ENCODE assay signal across 19 cellular contexts in the genomic region with DNA sequence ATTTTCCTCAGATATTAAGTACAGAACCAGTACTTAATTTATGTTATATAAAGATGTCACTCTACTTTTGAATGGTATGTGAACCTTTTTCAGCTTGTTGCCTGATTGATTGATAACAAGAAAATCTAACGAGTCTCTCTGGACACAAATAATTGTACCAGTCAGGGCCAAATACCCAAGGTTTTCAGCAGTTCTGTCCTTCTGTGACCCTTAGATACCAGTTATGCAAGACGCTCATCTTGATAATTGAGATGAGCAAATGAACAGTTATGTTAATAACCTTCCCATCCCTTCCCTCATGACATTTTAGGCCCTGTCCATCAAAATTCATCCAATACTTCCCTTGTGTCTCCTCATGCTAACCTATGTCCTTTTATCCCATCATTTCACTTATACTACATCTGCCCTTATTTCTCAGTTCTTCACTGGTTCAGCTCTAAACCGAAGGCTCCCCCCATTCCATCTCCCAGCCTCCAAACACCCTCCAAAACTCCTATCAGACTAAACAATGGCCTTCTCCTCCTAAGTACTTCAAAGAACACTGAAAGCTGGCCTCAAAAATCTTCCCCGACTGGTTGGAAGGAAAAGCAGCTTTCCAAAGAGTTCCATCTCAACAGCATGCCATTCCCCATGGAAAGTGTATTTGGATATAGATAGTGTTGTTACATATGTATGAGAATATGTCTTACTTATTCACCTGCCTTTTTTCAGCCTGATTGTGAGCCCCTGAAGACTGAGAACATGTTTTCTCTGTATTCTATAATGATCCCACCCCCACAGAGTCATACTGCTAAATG.
DNase-seq lines count a peak whose midpoint lies in the region; ATAC-seq and TF ChIP-seq lines count a peak whose summit lies in the region.
"Had no signal": no experiment of that assay in that cellular context is flagged by ENCODE, and none has a peak within 500 bp of the region (broad histone marks: within the 10 kb centered on the region; RNA-seq: fewer than 3 reads in every experiment).

No MANE protein-coding gene starts in this region.

- DNase-seq in activated CD4-positive, alpha-beta T cell treated with anti-CD3 and anti-CD28 coated beads, Interleukin-2, amount 10 ng/mL, durations not matched to agents 24 days and 14 days, result peak; percentile 19
- DNase-seq in activated CD4-positive, alpha-beta T cell treated with anti-CD3 and anti-CD28 coated beads for 4 hours, result no peak
- DNase-seq in osteoblast (ENCODE audit: insufficient read length, low spot score, missing footprints) (peak; percentile 76), left lung (no peak), NCI-H82 treated with DMSO at 0.1 percent for 48 hours (lab: John Stamatoyannopoulos, UW; ENCODE audit: unreplicated experiment) (no peak), Peyer's patch (no peak)
- DNase-seq: AML-193; Caco-2; Calu3; CD4-positive, alpha-beta T cell; CD8-positive, alpha-beta T cell; DMS79 treated with DMSO at 0.1 percent for 48 hours; GF-D8 had no signal

- intact Hi-C loops in activated CD4-positive, alpha-beta T cell treated with anti-CD3 and anti-CD28 coated beads, Interleukin-2, amount 10 ng/mL, durations not matched to agents 24 days and 14 days (cut with micrococcal nuclease), result no loop called here
- intact Hi-C loops in left lung (cut with DNase I), result loop anchor here in 1 of 2 donors (10.0 kb wide), 1 partner anchor 152 kb away; no protein-coding TSS in a partner anchor

- no peaks in the 10 kb centered on the region for H3K36me3 Mint-ChIP-seq in activated CD4-positive, alpha-beta T cell treated with anti-CD3 and anti-CD28 coated beads, Interleukin-2, amount 10 ng/mL, durations not matched to agents 24 days and 14 days (ENCODE audit: low read depth)
- H3K36me3 Mint-ChIP-seq in brain, result no peaks in the 10 kb centered on the region
- H3K36me3 Mint-ChIP-seq: CD8-positive, alpha-beta T cell had no signal

- no peak overlapping the region for H3K4me3 ChIP-seq in osteoblast (ENCODE audit: insufficient read depth, low read length)
- no peak overlapping the region for H3K4me3 ChIP-seq in left lung
- no peak overlapping the region for H3K4me3 ChIP-seq in Peyer's patch
- H3K4me3 ChIP-seq: A549; BLaER1 treated with 17β-estradiol and CSF1 and Interleukin-3, amounts not matched to agents 10 nM and 100 nM had no signal

- H3K4me1 ChIP-seq in osteoblast (ENCODE audit: insufficient read depth, low read length) (no peaks in the 10 kb centered on the region), left lung (no peaks in the 10 kb centered on the region), Peyer's patch (no peaks in the 10 kb centered on the region)
- H3K4me1 ChIP-seq: A549, Caco-2 had no signal

- peaks cover 9% of the 10 kb centered on the region for H3K27me3 Mint-ChIP-seq in activated CD4-positive, alpha-beta T cell treated with anti-CD3 and anti-CD28 coated beads, Interleukin-2, amount 10 ng/mL, durations not matched to agents 24 days and 14 days
- H3K27me3 Mint-ChIP-seq in brain, result no peaks in the 10 kb centered on the region

- H3K27ac ChIP-seq in osteoblast (ENCODE audit: low read depth, low read length) (no peak overlapping the region), left lung (no peak overlapping the region), Peyer's patch (no peak overlapping the region)
- H3K27ac ChIP-seq: 22Rv1; A549; BLaER1 treated with 17β-estradiol and CSF1 and Interleukin-3, amounts not matched to agents 10 nM and 100 nM; C4-2B had no signal

- H3K79me2 ChIP-seq in osteoblast (ENCODE audit: insufficient read depth, low read length), result no peaks in the 10 kb centered on the region

- H3K9me3 Mint-ChIP-seq in activated CD4-positive, alpha-beta T cell treated with anti-CD3 and anti-CD28 coated beads, Interleukin-2, amount 10 ng/mL, durations not matched to agents 24 days and 14 days, result no peaks in the 10 kb centered on the region
- peaks cover 0 to 11% (median 6%) of the 10 kb centered on the region in 5 experiments for H3K9me3 Mint-ChIP-seq in brain
- H3K9me3 Mint-ChIP-seq: CD4-positive, alpha-beta T cell; CD8-positive, alpha-beta T cell had no signal

- H3K27me3 ChIP-seq in osteoblast (ENCODE audit: insufficient read depth, low read length) (peaks cover 3% of the 10 kb centered on the region), left lung (no peaks in the 10 kb centered on the region), Peyer's patch (no peaks in the 10 kb centered on the region)
- H3K27me3 ChIP-seq: BLaER1 treated with 17β-estradiol and CSF1 and Interleukin-3, amounts not matched to agents 10 nM and 100 nM had no signal

- no peaks in the 10 kb centered on the region for H3K9me3 ChIP-seq in osteoblast (ENCODE audit: low read depth, low read length)
- H3K9me3 ChIP-seq in left lung, result no peaks in the 10 kb centered on the region
- no peaks in the 10 kb centered on the region for H3K9me3 ChIP-seq in Peyer's patch
- H3K9me3 ChIP-seq: A549; BLaER1 treated with 17β-estradiol and CSF1 and Interleukin-3, amounts not matched to agents 10 nM and 100 nM; Caco-2 had no signal

- no peak for ATAC-seq in left lung
- ATAC-seq: A549; CD8-positive, alpha-beta T cell had no signal

- no peak for TF ChIP-seq POLR2A in Peyer's patch (IDR thresholded peaks at IDR 0.05)

- peaks cover 2% of the 10 kb centered on the region for H3K4me1 Mint-ChIP-seq in activated CD4-positive, alpha-beta T cell treated with anti-CD3 and anti-CD28 coated beads, Interleukin-2, amount 10 ng/mL, durations not matched to agents 24 days and 14 days
- H3K4me1 Mint-ChIP-seq in brain, result peaks cover 4% of the 10 kb centered on the region
- H3K4me1 Mint-ChIP-seq: B cell had no signal

- TF ChIP-seq CTCF in brain (conservative IDR thresholded peaks at IDR 0.05), result no peak
- no peak for TF ChIP-seq CTCF in osteoblast (IDR thresholded peaks at IDR 0.05; ENCODE audit: extremely low read depth, low read depth, low read length)
- no peak for TF ChIP-seq CTCF in left lung (IDR thresholded peaks at IDR 0.05)
- no peak for TF ChIP-seq CTCF in Peyer's patch (IDR thresholded peaks at IDR 0.05)

- H3K27ac Mint-ChIP-seq in activated CD4-positive, alpha-beta T cell treated with anti-CD3 and anti-CD28 coated beads, Interleukin-2, amount 10 ng/mL, durations not matched to agents 24 days and 14 days, result no peak overlapping the region
- H3K27ac Mint-ChIP-seq in brain, result peak overlapping the region in 3 of 5 experiments; percentile 15 to 71 (median 68)
- H3K27ac Mint-ChIP-seq: B cell; CD4-positive, alpha-beta T cell; CD8-positive, alpha-beta T cell had no signal

- H2AFZ ChIP-seq in osteoblast (ENCODE audit: low read length), result no peak overlapping the region

- H3K4me2 ChIP-seq in osteoblast (ENCODE audit: insufficient read depth, low read length), result no peak overlapping the region
- H3K4me2 ChIP-seq: A549; BLaER1 treated with 17β-estradiol and CSF1 and Interleukin-3, amounts not matched to agents 10 nM and 100 nM had no signal

- H3K36me3 ChIP-seq in osteoblast (ENCODE audit: insufficient read depth, low read length) (no peaks in the 10 kb centered on the region), left lung (no peaks in the 10 kb centered on the region), Peyer's patch (no peaks in the 10 kb centered on the region)
- H3K36me3 ChIP-seq: BLaER1 treated with 17β-estradiol and CSF1 and Interleukin-3, amounts not matched to agents 10 nM and 100 nM had no signal

- no peaks in the 10 kb centered on the region for H4K20me1 ChIP-seq in osteoblast (ENCODE audit: insufficient read depth, low read length)
- H4K20me1 ChIP-seq: BLaER1 treated with 17β-estradiol and CSF1 and Interleukin-3, amounts not matched to agents 10 nM and 100 nM had no signal

- no peak overlapping the region for H3K4me3 Mint-ChIP-seq in activated CD4-positive, alpha-beta T cell treated with anti-CD3 and anti-CD28 coated beads, Interleukin-2, amount 10 ng/mL, durations not matched to agents 24 days and 14 days
- H3K4me3 Mint-ChIP-seq in brain, result no peak overlapping the region
- H3K4me3 Mint-ChIP-seq: B cell; CD4-positive, alpha-beta T cell; CD8-positive, alpha-beta T cell had no signal

Comparison
In these comparisons a context has a peak if more than half of its experiments do, and no peak if none do; other contexts are left out.
1. DNase-seq: peak in activated CD4-positive, alpha-beta T cell treated with anti-CD3 and anti-CD28 coated beads, Interleukin-2, amount 10 ng/mL, durations not matched to agents 24 days and 14 days (single experiment) and osteoblast (single experiment); none in activated CD4-positive, alpha-beta T cell treated with anti-CD3 and anti-CD28 coated beads for 4 hours (0 of 2), left lung (0 of 2), NCI-H82 treated with DMSO at 0.1 percent for 48 hours (single experiment) and Peyer's patch (0 of 3).